In the genomic region with DNA sequence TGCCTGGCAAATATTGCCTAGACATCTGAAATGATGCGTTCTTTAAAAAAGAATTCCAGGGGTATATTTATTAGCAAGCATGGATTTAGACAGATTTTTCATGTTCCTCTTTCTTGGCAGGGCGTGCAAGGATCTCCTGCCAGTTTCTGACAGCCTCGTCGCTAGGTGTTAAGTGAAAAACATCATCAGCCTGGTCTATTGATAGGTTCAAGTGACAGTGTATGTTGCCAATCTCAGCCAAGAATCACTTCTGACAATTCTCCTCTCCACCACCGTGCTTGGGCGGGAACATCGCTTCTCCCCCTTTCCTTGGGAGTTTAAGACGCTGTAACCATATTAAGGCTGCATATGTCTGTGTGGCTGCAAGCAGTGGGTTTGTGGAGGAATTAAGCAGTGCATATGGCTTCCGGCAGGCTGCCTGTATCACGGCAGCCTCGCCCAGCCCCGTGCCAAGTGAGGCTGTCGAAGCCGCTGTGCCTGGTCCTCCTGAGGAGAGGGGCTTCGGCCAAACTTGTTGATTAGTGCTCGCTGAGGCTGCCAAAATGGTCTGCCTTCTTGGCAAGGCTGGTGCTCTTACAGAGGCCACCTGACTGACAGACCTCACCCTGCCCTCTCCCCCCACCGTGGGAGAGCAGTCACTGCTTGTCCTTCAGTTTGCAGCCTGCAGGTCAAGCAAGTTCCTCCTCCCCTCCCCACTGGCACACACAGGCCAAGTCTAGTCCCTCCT, we compare ENCODE assay signal across 15 cellular contexts.
"Had no signal": no experiment of that assay in that cellular context is flagged by ENCODE, and none has a peak within 500 bp of the region (broad histone marks: within the 10 kb centered on the region; RNA-seq: fewer than 3 reads in every experiment).

No MANE protein-coding gene starts in this region.

- H3K4me3 ChIP-seq: neural progenitor cell, pancreas had no signal

- H3K4me1 ChIP-seq: neural progenitor cell, pancreas had no signal

- H3K27me3 Mint-ChIP-seq: activated B cell treated with CpG ODN at 0.5 μM for 24 hours; activated naive CD4-positive, alpha-beta T cell treated with anti-CD3 and anti-CD28 coated beads, Interleukin-2, amount 10 ng/mL, durations not matched to agents 7 days and 5 days had no signal

- H3K4me1 Mint-ChIP-seq: activated B cell treated with CpG ODN at 0.5 μM for 24 hours; activated naive CD4-positive, alpha-beta T cell treated with anti-CD3 and anti-CD28 coated beads, Interleukin-2, amount 10 ng/mL, durations not matched to agents 7 days and 5 days; brain; endodermal cell; immature natural killer cell; memory B cell; neural progenitor cell had no signal

- H3K9me3 Mint-ChIP-seq: activated B cell treated with CpG ODN at 0.5 μM for 24 hours; activated naive CD4-positive, alpha-beta T cell treated with anti-CD3 and anti-CD28 coated beads, Interleukin-2, amount 10 ng/mL, durations not matched to agents 7 days and 5 days; activated T-helper 2 cell treated with anti-CD3 and anti-CD28 coated beads, Interferon-gamma antibody, Interleukin-2, Interleukin-4, amounts not matched to agents 10 μg/mL and 5 μg/mL and 100 μg/mL, durations not matched to agents 14 hours and 24 hours and 36 hours; endodermal cell; immature natural killer cell; memory B cell; neural progenitor cell had no signal

- DNase-seq: activated B cell treated with CpG ODN at 0.5 μM for 24 hours; activated CD4-positive, alpha-beta T cell treated with anti-CD3 and anti-CD28 coated beads, Interleukin-2, amount 50 U/mL, for 1 hour; activated naive CD4-positive, alpha-beta T cell treated with anti-CD3 and anti-CD28 coated beads, Interleukin-2, amount 10 ng/mL, durations not matched to agents 7 days and 5 days; cerebellar nuclear complex; endodermal cell; erythroblast; immature natural killer cell; SK-N-SH; T-helper 1 cell; trophoblast cell had no signal

- H3K4me3 Mint-ChIP-seq: activated B cell treated with CpG ODN at 0.5 μM for 24 hours; activated naive CD4-positive, alpha-beta T cell treated with anti-CD3 and anti-CD28 coated beads, Interleukin-2, amount 10 ng/mL, durations not matched to agents 7 days and 5 days; endodermal cell; immature natural killer cell; memory B cell; neural progenitor cell had no signal

- H3K9me3 ChIP-seq: pancreas, SK-N-SH had no signal

- H3K27me3 ChIP-seq: neural progenitor cell, pancreas had no signal

- H3K27ac Mint-ChIP-seq: activated B cell treated with CpG ODN at 0.5 μM for 24 hours; activated naive CD4-positive, alpha-beta T cell treated with anti-CD3 and anti-CD28 coated beads, Interleukin-2, amount 10 ng/mL, durations not matched to agents 7 days and 5 days; activated T-helper 2 cell treated with anti-CD3 and anti-CD28 coated beads, Interferon-gamma antibody, Interleukin-2, Interleukin-4, amounts not matched to agents 10 μg/mL and 5 μg/mL and 100 μg/mL, durations not matched to agents 14 hours and 24 hours and 36 hours; endodermal cell; immature natural killer cell; memory B cell; neural progenitor cell had no signal

- H3K36me3 ChIP-seq: neural progenitor cell, pancreas had no signal

- H3K27ac ChIP-seq: neural progenitor cell, pancreas had no signal
